In genomic region chr12:55072093-55072492, GRCh38 we compare ENCODE assay signal across 9 cellular contexts. TPM values are rescaled to one million over a fixed set of nuclear protein-coding genes. Genes with fewer than 3 reads are reported as not detected.
DNase-seq lines count a peak whose midpoint lies in the region; FAIRE-seq and TF ChIP-seq lines count a peak whose summit lies in the region.
"Had no signal": no experiment of that assay in that cellular context is flagged by ENCODE, and none has a peak within 500 bp of the region (broad histone marks: within the 10 kb centered on the region; RNA-seq: fewer than 3 reads in every experiment).

No MANE protein-coding gene starts in this region.

- peak; percentile 10 for TF ChIP-seq CTCF in AG09319 (IDR thresholded peaks at IDR 0.05; ENCODE audit: low read depth, low read length)
- TF ChIP-seq CTCF in Loucy (conservative IDR thresholded peaks at IDR 0.05; ENCODE audit: low read length), result peak; percentile 95
- TF ChIP-seq CTCF in kidney epithelial cell (IDR thresholded peaks at IDR 0.05; ENCODE audit: insufficient read depth, low read length, poor library complexity, severe bottlenecking), result peak; percentile 40

- no peak overlapping the region for H3K4me2 ChIP-seq in Loucy (ENCODE audit: low read depth, low read length, poor library complexity, severe bottlenecking)

- no peak overlapping the region for H2AFZ ChIP-seq in Loucy (ENCODE audit: low read length)

- H3K9me2 ChIP-seq in Loucy (replicated peaks; ENCODE audit: low read depth, low read length), result no peaks in the 10 kb centered on the region

- DNase-seq in AG09319 (ENCODE audit: extremely low read depth, low read depth), result no peak
- DNase-seq in GM19239 (ENCODE audit: insufficient read length, low spot score), result no peak
- peak; percentile 35 to 85 (median 67) for DNase-seq in T-helper 2 cell
- peak in 32 of 58 donors; percentile 1 to 52 (median 20) for DNase-seq in anterior cingulate cortex (lab: John Stamatoyannopoulos, UW)
- no peak for DNase-seq in kidney epithelial cell (ENCODE audit: low read depth)
- DNase-seq in stimulated activated CD8-positive, alpha-beta memory T cell treated with anti-CD3 and anti-CD28 coated beads, Interleukin-15, amount 100 ng/mL, for 4 hours (ENCODE audit: low read depth in 2 of 2), result peak; percentile 25 to 54
- no peak for DNase-seq in kidney glomerular epithelial cell (lab: John Stamatoyannopoulos, UW)

- H3K4me3 ChIP-seq in Loucy (ENCODE audit: low read length, poor library complexity, severe bottlenecking) (no peak overlapping the region), kidney epithelial cell (ENCODE audit: low read depth, low read length) (no peak overlapping the region)

- H3K4me1 ChIP-seq in Loucy (ENCODE audit: insufficient read depth, low read length, poor library complexity, severe bottlenecking), result no peaks in the 10 kb centered on the region

- H3K9ac ChIP-seq in Loucy (ENCODE audit: low read depth, low read length, poor library complexity, severe bottlenecking), result no peak overlapping the region

- H3K9me3 ChIP-seq in Loucy (ENCODE audit: insufficient read depth, low read depth, low read length), result no peaks in the 10 kb centered on the region

- H3K36me3 ChIP-seq in Loucy (ENCODE audit: insufficient read depth, low read length) (no peaks in the 10 kb centered on the region), kidney epithelial cell (ENCODE audit: control insufficient read depth, insufficient read depth, low read length) (no peaks in the 10 kb centered on the region)

- H4K20me1 ChIP-seq in Loucy (ENCODE audit: insufficient read depth, low read length, poor library complexity, severe bottlenecking), result no peaks in the 10 kb centered on the region

- no peaks in the 10 kb centered on the region for H3K79me2 ChIP-seq in Loucy (ENCODE audit: insufficient read depth, low read length)

- peak; percentile 70 for FAIRE-seq in GM19239 (lab: Jason Lieb, UNC)

- H3K27me3 ChIP-seq in Loucy (ENCODE audit: insufficient read depth, low read length, poor library complexity, severe bottlenecking), result no peaks in the 10 kb centered on the region
- no peaks in the 10 kb centered on the region for H3K27me3 ChIP-seq in kidney epithelial cell (ENCODE audit: control insufficient read depth, insufficient read depth, low read length)

- no peaks in the 10 kb centered on the region for H3F3A ChIP-seq in Loucy (ENCODE audit: low read depth)

RNA-seq across cellular contexts. Expression of gene NEUROD4, which starts 52.3 kb away (rescaled TPM):
- not detected in 2 replicates for total RNA-seq in kidney epithelial cell
- total RNA-seq: mononuclear cell had no signal

RNA-seq across cellular contexts. Expression of gene OR9K2, which starts 54.1 kb away (rescaled TPM):
- not detected in 2 replicates for total RNA-seq in kidney epithelial cell
- total RNA-seq: mononuclear cell had no signal

Comparison
In these comparisons a context has a peak if more than half of its experiments do, and no peak if none do; other contexts are left out.
1. DNase-seq: peak in T-helper 2 cell (5 of 5), anterior cingulate cortex (32 of 58) and stimulated activated CD8-positive, alpha-beta memory T cell treated with anti-CD3 and anti-CD28 coated beads, Interleukin-15, amount 100 ng/mL, for 4 hours (2 of 2); none in AG09319 (single experiment), GM19239 (single experiment), kidney epithelial cell (single experiment) and kidney glomerular epithelial cell (single experiment).
2. CTCF ChIP-seq: peak in every context shown above with its lines; median percentile 95 in Loucy; 40 in kidney epithelial cell; 10 in AG09319.